Comparison of ENCODE assay signal across 29 cellular contexts in genomic region chr2:157880927-157881326, GRCh38. TPM values are rescaled to one million over a fixed set of nuclear protein-coding genes. Genes with fewer than 3 reads are reported as not detected.
A peak's percentile ranks its signal among the peaks of the same experiment; 100 is the strongest.
DNase-seq lines count a peak whose midpoint lies in the region; ATAC-seq, FAIRE-seq and TF ChIP-seq lines count a peak whose summit lies in the region.
"Had no signal": no experiment of that assay in that cellular context is flagged by ENCODE, and none has a peak within 500 bp of the region (broad histone marks: within the 10 kb centered on the region; RNA-seq: fewer than 3 reads in every experiment).

No MANE protein-coding gene starts in this region.

- H4K20me1 ChIP-seq in PC-3 (ENCODE audit: low read length) (no peaks in the 10 kb centered on the region), HepG2 (ENCODE audit: insufficient read depth, low read length) (no peaks in the 10 kb centered on the region)
- H4K20me1 ChIP-seq: BLaER1 treated with 17β-estradiol and CSF1 and Interleukin-3, amounts not matched to agents 10 nM and 100 nM had no signal

- no peak for TF ChIP-seq EP300 in HepG2 (IDR thresholded peaks at IDR 0.05; ENCODE audit: low read depth in 2 of 2, low read length in 2 of 2)
- no peak for TF ChIP-seq EP300 in HepG2 (CRISPR knock-in tag; IDR thresholded peaks at IDR 0.05; ENCODE audit: borderline replicate concordance)
- no peak for TF ChIP-seq EP300 in sigmoid colon (IDR thresholded peaks at IDR 0.05)

- H3K9ac ChIP-seq in PC-3 (ENCODE audit: low read length) (no peak overlapping the region), HepG2 (ENCODE audit: insufficient read depth, low read depth, low read length) (no peak overlapping the region)
- H3K9ac ChIP-seq: BLaER1 treated with 17β-estradiol and CSF1 and Interleukin-3, amounts not matched to agents 10 nM and 100 nM; KMS-11 had no signal

- H3K4me2 ChIP-seq in PC-3 (ENCODE audit: low read length) (peak overlapping the region; percentile 50), HepG2 (ENCODE audit: low read depth, low read length) (no peak overlapping the region)
- H3K4me2 ChIP-seq: BLaER1 treated with 17β-estradiol and CSF1 and Interleukin-3, amounts not matched to agents 10 nM and 100 nM; KMS-11 had no signal

- in situ Hi-C loops in HepG2 (cut with HindIII; ENCODE audit: extremely low pct_ligation_motif_present, low pct_unique_long_range_greater_than_20kb): no loop called here

- H3K4me1 Mint-ChIP-seq in Calu3 (ENCODE audit: low read depth, unreplicated experiment): peaks cover 35% of the 10 kb centered on the region

- H3K9me3 ChIP-seq in PC-3 (ENCODE audit: low read length) (no peaks in the 10 kb centered on the region), HepG2 (ENCODE audit: low read length) (no peaks in the 10 kb centered on the region), sigmoid colon (no peaks in the 10 kb centered on the region)
- H3K9me3 ChIP-seq: BLaER1 treated with 17β-estradiol and CSF1 and Interleukin-3, amounts not matched to agents 10 nM and 100 nM had no signal

- no peak for FAIRE-seq in HepG2 (lab: Jason Lieb, UNC)
- FAIRE-seq: GM12891, H1 had no signal

- CTCF ChIA-PET in Calu3 (lab: Charles Lee) (no interaction called here), PC-3 (lab: Charles Lee) (no interaction called here), HepG2 (lab: Yijun Ruan, JAX; ENCODE audit: low intra/inter-chr PET ratio, low total read pairs) (no interaction called here)

- H2AFZ ChIP-seq in PC-3 (ENCODE audit: low read length) (no peak overlapping the region), HepG2 (ENCODE audit: low read length) (no peak overlapping the region)

- H3K4me3 ChIP-seq in PC-3 (ENCODE audit: low read length) (no peak overlapping the region), epithelial cell of esophagus (ENCODE audit: low read length) (no peak overlapping the region), HepG2 (replicated peaks in 1 of 3; ENCODE audit: insufficient read depth in 1 of 3, low read depth in 2 of 3, low read length in 3 of 3) (no peak overlapping the region), sigmoid colon (no peak overlapping the region)
- H3K4me3 ChIP-seq: BLaER1 treated with 17β-estradiol and CSF1 and Interleukin-3, amounts not matched to agents 10 nM and 100 nM; SK-N-MC had no signal

- TF ChIP-seq CTCF in Calu3 (IDR thresholded peaks at IDR 0.05; ENCODE audit: unreplicated experiment) (no peak), PC-3 (conservative IDR thresholded peaks at IDR 0.05; ENCODE audit: low read depth, low read length) (no peak), epithelial cell of esophagus (IDR thresholded peaks at IDR 0.05; ENCODE audit: insufficient read depth, low read depth, low read length, missing control alignments) (no peak), HepG2 (CRISPR knock-in tag; IDR thresholded peaks at IDR 0.05) (no peak), sigmoid colon (IDR thresholded peaks at IDR 0.05) (no peak)

- BruUV-seq in Calu3 (replicated peaks; lab: Mats Ljungman, UMichigan): no TSS peak
- no TSS peak for BruUV-seq in PC-3 (replicated peaks; lab: Mats Ljungman, UMichigan)
- no TSS peak for BruUV-seq in HepG2 (replicated peaks; lab: Mats Ljungman, UMichigan)

- H3K27me3 ChIP-seq in PC-3 (ENCODE audit: low read length) (no peaks in the 10 kb centered on the region), HepG2 (ENCODE audit: control insufficient read depth in 1 of 2, insufficient read depth in 2 of 2, low read length in 2 of 2) (peaks cover 0 to 13% of the 10 kb centered on the region in 2 experiments; a peak in 1 of 5 replicates), sigmoid colon (no peaks in the 10 kb centered on the region)
- H3K27me3 ChIP-seq: BLaER1 treated with 17β-estradiol and CSF1 and Interleukin-3, amounts not matched to agents 10 nM and 100 nM had no signal

- H3K79me2 ChIP-seq in PC-3 (ENCODE audit: low read length): no peaks in the 10 kb centered on the region
- no peaks in the 10 kb centered on the region for H3K79me2 ChIP-seq in HepG2 (ENCODE audit: insufficient read depth, low read length)

- H3K36me3 ChIP-seq in PC-3 (ENCODE audit: low read depth, low read length): no peaks in the 10 kb centered on the region
- H3K36me3 ChIP-seq in HepG2 (replicated peaks in 1 of 2; ENCODE audit: control insufficient read depth in 1 of 2, insufficient read depth in 2 of 2, low read length in 2 of 2): no peaks in the 10 kb centered on the region
- H3K36me3 ChIP-seq in sigmoid colon: no peaks in the 10 kb centered on the region
- H3K36me3 ChIP-seq: BLaER1 treated with 17β-estradiol and CSF1 and Interleukin-3, amounts not matched to agents 10 nM and 100 nM had no signal

- H3K27ac ChIP-seq in PC-3 (ENCODE audit: low read length) (peak overlapping the region; percentile 15), HepG2 (ENCODE audit: extremely low read length, insufficient read depth, low read length) (no peak overlapping the region), sigmoid colon (no peak overlapping the region)
- H3K27ac ChIP-seq: BLaER1 treated with 17β-estradiol and CSF1 and Interleukin-3, amounts not matched to agents 10 nM and 100 nM; KMS-11; SK-N-MC had no signal

- 12% methylated on average over 3 of the region's 3 CpGs for WGBS in HepG2 (ENCODE audit: low lambda C conversion rate)
- WGBS in sigmoid colon, 2 donors: 58 to 84% methylated on average over 3 of the region's 3 CpGs

- no peaks in the 10 kb centered on the region for H3K9me3 Mint-ChIP-seq in Calu3 (ENCODE audit: low read depth, unreplicated experiment)
- H3K9me3 Mint-ChIP-seq: CD4-positive, alpha-beta T cell; IgD-negative memory B cell had no signal

- H3K27me3 Mint-ChIP-seq in Calu3 (ENCODE audit: unreplicated experiment): no peaks in the 10 kb centered on the region
- H3K27me3 Mint-ChIP-seq: CD4-positive, alpha-beta T cell had no signal

- TF ChIP-seq POLR2A in HepG2 (IDR thresholded peaks at IDR 0.05; ENCODE audit: insufficient read depth in 1 of 2, low read depth in 2 of 2, low read length in 2 of 2): no peak
- TF ChIP-seq POLR2A in sigmoid colon (IDR thresholded peaks at IDR 0.05): no peak

- intact Hi-C loops in Calu3 (cut with micrococcal nuclease; ENCODE audit: unreplicated experiment): loop anchor here (2.0 kb wide), 1 partner anchor 130 kb away; no protein-coding TSS in a partner anchor
- intact Hi-C loops in PC-3 (cut with micrococcal nuclease): no loop called here
- intact Hi-C loops in HepG2 (cut with micrococcal nuclease; ENCODE audit: unreplicated experiment): no loop called here
- intact Hi-C loops in sigmoid colon (cut with DNase I): no loop called here

- ATAC-seq in PC-3 (peak; percentile 8; the same call in 1 of the 2 replicates), HepG2 (no peak)
- ATAC-seq: Panc1 had no signal

- H3F3A ChIP-seq in PC-3 (ENCODE audit: low read length, unreplicated experiment): no peaks in the 10 kb centered on the region

- POLR2A ChIA-PET in PC-3 (lab: Charles Lee; ENCODE audit: unreplicated experiment): no interaction called here
- POLR2A ChIA-PET in HepG2 (lab: Yijun Ruan, JAX): no interaction called here

- H3K27ac Mint-ChIP-seq in Calu3 (ENCODE audit: unreplicated experiment): peak overlapping the region; percentile 5
- H3K27ac Mint-ChIP-seq: CD4-positive, alpha-beta T cell; IgD-negative memory B cell had no signal

- H3K4me3 Mint-ChIP-seq in Calu3 (ENCODE audit: low read depth, unreplicated experiment): no peak overlapping the region
- H3K4me3 Mint-ChIP-seq: CD4-positive, alpha-beta T cell; IgD-negative memory B cell had no signal

- no peaks in the 10 kb centered on the region for H3K9me2 ChIP-seq in PC-3 (replicated peaks; ENCODE audit: low read length)

- DNase-seq in Calu3 (no peak), PC-3 (peak; percentile 82), epithelial cell of esophagus (ENCODE audit: low read depth) (peak; percentile 82), HepG2 (ENCODE audit: low spot score) (no peak), glomerular visceral epithelial cell (ENCODE audit: extremely low spot score) (no peak), iPS-NIHi11 (ENCODE audit: low spot score) (no peak), DMS79 treated with DMSO at 0.1 percent for 48 hours (lab: John Stamatoyannopoulos, UW) (no peak), sigmoid colon (no peak)
- DNase-seq: AML-193; CD4-positive, alpha-beta T cell; DMS79; GF-D8; HCEC 1CT; NCI-H1092 treated with DMSO at 0.1 percent for 48 hours; NCI-H1436 treated with DMSO at 0.1 percent for 48 hours; NCI-H187 treated with DMSO at 0.1 percent for 48 hours; NCI-H2107; NCI-H446; NCI-H524 treated with DMSO at 0.1 percent for 48 hours; NCI-H82; NK-92 treated with Interleukin-12 subunit alpha and Interleukin-12 subunit beta, amount 100 ng/mL, for 24 hours; SIG-M5 had no signal

- no peak for TF ChIP-seq RAD21 in HepG2 (CRISPR knock-in tag; IDR thresholded peaks at IDR 0.05)

- H3K4me1 ChIP-seq in PC-3 (ENCODE audit: insufficient read depth, low read length) (peaks cover 22% of the 10 kb centered on the region), HepG2 (ENCODE audit: insufficient read depth, low read length) (peaks cover 15% of the 10 kb centered on the region), sigmoid colon (peaks cover 0 to 10% (median 3%) of the 10 kb centered on the region in 4 donors)

- H3K36me3 Mint-ChIP-seq in Calu3 (ENCODE audit: insufficient read depth, unreplicated experiment): peaks cover 11% of the 10 kb centered on the region
- H3K36me3 Mint-ChIP-seq: IgD-negative memory B cell had no signal

RNA-seq across cellular contexts. Expression of gene ACVR1, which starts 4.8 kb away (rescaled TPM):
- total RNA-seq in Calu3 (2022): 62.0 and 71.3 TPM in 2 replicates
- total RNA-seq in PC-3 (2014; rRNA removed): 6.7 and 9.0 TPM in 2 replicates
- 2.3 and 2.8 TPM in 2 replicates for total RNA-seq in HepG2 (2016; rRNA removed; fragmentation: Illumina TruSeq; extraction: Trizol)
- 1.3 and 1.7 TPM in 2 replicates for total RNA-seq in HepG2 (2016; cell fraction: cytosol; rRNA removed; fragmentation: Illumina TruSeq; extraction: Trizol; ENCODE audit: low read depth)
- total RNA-seq in HepG2 (2016; cell fraction: insoluble cytoplasmic fraction; rRNA removed; fragmentation: Illumina TruSeq; extraction: Trizol): 2.7 and 3.8 TPM in 2 replicates
- total RNA-seq in HepG2 (2016; cell fraction: membrane; rRNA removed; fragmentation: Illumina TruSeq; extraction: Trizol): 3.1 and 3.3 TPM in 2 replicates
- total RNA-seq in HepG2 (2016; cell fraction: nucleus; rRNA removed; fragmentation: Illumina TruSeq; extraction: Trizol): 8.2 and 8.4 TPM in 2 replicates
- 5.4 and 6.9 TPM in 2 replicates for polyA plus RNA-seq in HepG2 (2011; rRNA removed)
- polyA plus RNA-seq in HepG2 (2011; cell fraction: cytosol; rRNA removed): 4.3 and 8.0 TPM in 2 replicates
- 5.9 and 6.4 TPM in 2 replicates for polyA plus RNA-seq in HepG2 (2011; cell fraction: nucleus; rRNA removed)
- polyA plus RNA-seq in HepG2 (2012): 8.6 and 9.9 TPM in 2 replicates
- polyA plus RNA-seq in HepG2 (2016; cell fraction: cytosol; fragmentation: Illumina TruSeq; extraction: Trizol; ENCODE audit: low read depth): 0.64 and 0.91 TPM in 2 replicates
- 4.0 and 4.8 TPM in 2 replicates for polyA plus RNA-seq in HepG2 (2016; cell fraction: insoluble cytoplasmic fraction; fragmentation: Illumina TruSeq; extraction: Trizol; ENCODE audit: low read depth)
- polyA plus RNA-seq in HepG2 (2016; cell fraction: membrane; fragmentation: Illumina TruSeq; extraction: Trizol; ENCODE audit: low read depth): 1.3 and 1.6 TPM in 2 replicates
- 11.1 and 11.6 TPM in 2 replicates for polyA plus RNA-seq in HepG2 (2016; cell fraction: nucleus; fragmentation: Illumina TruSeq; extraction: Trizol; ENCODE audit: insufficient read depth, low read depth)
- 8.0 and 8.3 TPM in 2 replicates for polyA minus RNA-seq in HepG2 (2011; rRNA and poly(A)+ RNA removed; ENCODE audit: low replicate concordance)
- polyA minus RNA-seq in HepG2 (2011; cell fraction: cytosol; rRNA and poly(A)+ RNA removed): 6.2 and 10.0 TPM in 2 replicates
- 12.7 and 15.2 TPM in 2 replicates for polyA minus RNA-seq in HepG2 (2011; cell fraction: nucleus; rRNA and poly(A)+ RNA removed)
- 10 to 100 TPM; 20.0 to 36.0 (median 21.9) TPM for total RNA-seq in sigmoid colon
- 1 to 10 TPM; 2.3 to 9.8 (median 4.8) TPM for polyA plus RNA-seq in sigmoid colon

Comparison
In these comparisons a context has a peak if more than half of its experiments do, and no peak if none do; other contexts are left out.
1. DNase-seq: peak in PC-3 (single experiment) and epithelial cell of esophagus (single experiment); none in Calu3 (single experiment), HepG2 (single experiment), glomerular visceral epithelial cell (single experiment), iPS-NIHi11 (single experiment), DMS79 treated with DMSO at 0.1 percent for 48 hours (single experiment) and sigmoid colon (single experiment).